In the genomic region with DNA sequence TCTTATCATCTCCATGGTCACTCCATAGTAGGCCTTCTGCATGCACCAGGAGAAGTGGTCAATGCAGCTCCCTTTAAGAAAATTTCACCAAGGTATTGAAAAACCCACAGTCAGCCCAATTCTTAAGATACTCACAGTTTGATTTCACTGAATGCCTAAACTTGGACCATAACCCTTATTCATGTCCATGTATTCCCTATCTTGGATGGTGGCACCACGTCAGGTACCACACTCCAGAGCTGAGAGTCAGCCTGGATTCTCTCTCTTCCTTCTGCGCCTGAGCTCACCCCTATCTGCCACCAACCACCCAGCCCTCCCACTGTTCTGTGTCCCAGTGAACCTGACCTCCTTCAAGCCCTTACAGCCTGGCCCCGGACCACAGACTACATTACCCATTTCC, we compare ENCODE assay signal across 34 cellular contexts.
DNase-seq lines count a peak whose midpoint lies in the region; ATAC-seq, FAIRE-seq and TF ChIP-seq lines count a peak whose summit lies in the region.
"Had no signal": no experiment of that assay in that cellular context is flagged by ENCODE, and none has a peak within 500 bp of the region (broad histone marks: within the 10 kb centered on the region; RNA-seq: fewer than 3 reads in every experiment).

No MANE protein-coding gene starts in this region.

- no peak overlapping the region for H3K27ac ChIP-seq in K562 (ENCODE audit: extremely low read depth, low read depth, low read length)
- H3K27ac ChIP-seq in mesenchymal stem cell (ENCODE audit: low read length, poor library complexity, severe bottlenecking): no peak overlapping the region
- H3K27ac ChIP-seq: 22Rv1; A549; BLaER1; BLaER1 treated with 17β-estradiol and CSF1 and Interleukin-3, amounts not matched to agents 10 nM and 100 nM; C4-2B had no signal

- intact Hi-C loops in K562 (cut with micrococcal nuclease): no loop called here

- 30% methylated on average over 3 of the region's 3 CpGs for WGBS in K562 (ENCODE audit: insufficient coverage, low coverage, missing lambda C conversion rate)
- WGBS in mesenchymal stem cell: 97% methylated on average over 3 of the region's 3 CpGs

- H3K14ac ChIP-seq in mesenchymal stem cell (ENCODE audit: low read length in 2 of 2): no peak overlapping the region

- no peaks in the 10 kb centered on the region for H3K79me1 ChIP-seq in mesenchymal stem cell (replicated peaks; ENCODE audit: low read length, poor library complexity, severe bottlenecking)

- no peak overlapping the region for H4K91ac ChIP-seq in mesenchymal stem cell (ENCODE audit: low read length)

- H3K4me2 ChIP-seq in K562 (ENCODE audit: insufficient read depth, low read length) (no peak overlapping the region), mesenchymal stem cell (ENCODE audit: low read length, poor library complexity, severe bottlenecking) (no peak overlapping the region)
- H3K4me2 ChIP-seq: A549; BLaER1; BLaER1 treated with 17β-estradiol and CSF1 and Interleukin-3, amounts not matched to agents 10 nM and 100 nM had no signal

- no peak overlapping the region for H3K4ac ChIP-seq in mesenchymal stem cell (ENCODE audit: low read depth in 1 of 2, low read length in 2 of 2)

- FAIRE-seq in K562 (lab: Jason Lieb, UNC): no peak
- FAIRE-seq: A204.1, A549, D721Med had no signal

- in situ Hi-C loops in K562 (cut with MboI): no loop called here

- H3K4me1 Mint-ChIP-seq in nephron: peaks cover 5% of the 10 kb centered on the region
- H3K4me1 Mint-ChIP-seq: B cell; CD14-positive monocyte; CD4-positive, CD25-positive, alpha-beta regulatory T cell; CD8-positive, alpha-beta memory T cell had no signal

- H2BK120ac ChIP-seq in mesenchymal stem cell (ENCODE audit: low read depth, low read length): no peak overlapping the region

- H3K79me2 ChIP-seq in K562 (ENCODE audit: control insufficient read depth, insufficient read depth, low read length): no peaks in the 10 kb centered on the region

- H3K4me1 ChIP-seq in K562 (replicated peaks in 1 of 2; ENCODE audit: control insufficient read depth in 2 of 2, insufficient read depth in 2 of 2, low read length in 2 of 2): no peaks in the 10 kb centered on the region
- H3K4me1 ChIP-seq in mesenchymal stem cell (ENCODE audit: control insufficient read depth, insufficient read depth, low read depth, low read length): peaks cover 2% of the 10 kb centered on the region
- H3K4me1 ChIP-seq: BE2C; BLaER1; BLaER1 treated with 17β-estradiol and CSF1 and Interleukin-3, amounts not matched to agents 10 nM and 100 nM had no signal

- no TSS peak for BruUV-seq in K562 (replicated peaks; lab: Mats Ljungman, UMichigan)

- H3K23ac ChIP-seq in mesenchymal stem cell (ENCODE audit: low read length in 2 of 2): no peak overlapping the region

- TF ChIP-seq EP300 in K562 (IDR thresholded peaks at IDR 0.05; ENCODE audit: low read length): no peak

- H2AFZ ChIP-seq in K562 (ENCODE audit: low read depth, low read length) (0 out of 2 replicates have a peak overlapping the region, but pooled peaks have one; percentile 2), mesenchymal stem cell (ENCODE audit: low read depth, low read length) (no peak overlapping the region)

- H3K27ac Mint-ChIP-seq in nephron: peak overlapping the region in 2 of 3 experiments; percentile 45 to 88
- H3K27ac Mint-ChIP-seq: B cell; CD14-positive monocyte; CD4-positive, alpha-beta memory T cell; CD4-positive, alpha-beta T cell; CD4-positive, CD25-positive, alpha-beta regulatory T cell; CD8-positive, alpha-beta memory T cell; CD8-positive, alpha-beta T cell had no signal

- DNase-seq in K562 (ENCODE audit: extremely low read depth in 1 of 4, low spot score in 3 of 4): no peak
- DNase-seq in mesenchymal stem cell: no peak
- no peak for DNase-seq in glomerular visceral epithelial cell (ENCODE audit: extremely low spot score)
- no peak for DNase-seq in DMS153 (lab: John Stamatoyannopoulos, UW)
- DNase-seq: 8988T; ACHN; AML-193; BE2C; C1 segment of cervical spinal cord; Caco-2; Calu3; CD4-positive, alpha-beta memory T cell; CD4-positive, alpha-beta T cell; CD4-positive, CD25-positive, alpha-beta regulatory T cell; CD8-positive, alpha-beta memory T cell; CD8-positive, alpha-beta T cell; COR-L47; DMS 273 treated with DMSO at 0.1 percent for 48 hours; DMS53; DMS79; DMS79 treated with DMSO at 0.1 percent for 48 hours; DND-41; EL had no signal

- H3K27me3 ChIP-seq in K562 (ENCODE audit: control insufficient read depth in 2 of 2, insufficient read depth in 2 of 2, low read length in 2 of 2): no peaks in the 10 kb centered on the region
- no peaks in the 10 kb centered on the region for H3K27me3 ChIP-seq in mesenchymal stem cell (ENCODE audit: control insufficient read depth in 1 of 2, insufficient read depth in 1 of 2, low read length in 2 of 2)
- H3K27me3 ChIP-seq: BE2C; BLaER1; BLaER1 treated with 17β-estradiol and CSF1 and Interleukin-3, amounts not matched to agents 10 nM and 100 nM had no signal

- TF ChIP-seq RAD21 in K562 (CRISPR knock-in tag; conservative IDR thresholded peaks at IDR 0.05 in 1 of 2, IDR thresholded peaks at IDR 0.05 in 1 of 2): no peak

- peak; percentile 54; the same call in 2 of the 3 replicates for ATAC-seq in K562
- no peak for ATAC-seq in GM18873 (IDR thresholded peaks at IDR 0.05; ENCODE audit: low FRiP score, unreplicated experiment)
- ATAC-seq: A549; CD8-positive, alpha-beta T cell had no signal

- no peaks in the 10 kb centered on the region for H3K9me1 ChIP-seq in K562 (ENCODE audit: control insufficient read depth, insufficient read depth, low read length)

- H2AK5ac ChIP-seq in mesenchymal stem cell (ENCODE audit: low read length, severe bottlenecking): peak overlapping the region; percentile 92

- H3K9me3 ChIP-seq in K562 (replicated peaks; ENCODE audit: control insufficient read depth, insufficient read depth, low read depth, low read length) (no peaks in the 10 kb centered on the region), mesenchymal stem cell (ENCODE audit: control insufficient read depth, low read length) (peaks cover 6% of the 10 kb centered on the region)
- H3K9me3 ChIP-seq: A549; BE2C; BLaER1; BLaER1 treated with 17β-estradiol and CSF1 and Interleukin-3, amounts not matched to agents 10 nM and 100 nM; Caco-2 had no signal

- H3K4me3 Mint-ChIP-seq in nephron: no peak overlapping the region
- H3K4me3 Mint-ChIP-seq: B cell; CD14-positive monocyte; CD4-positive, alpha-beta memory T cell; CD4-positive, alpha-beta T cell; CD4-positive, CD25-positive, alpha-beta regulatory T cell; CD8-positive, alpha-beta memory T cell; CD8-positive, alpha-beta T cell had no signal

- TF ChIP-seq POLR2A in K562 (conservative IDR thresholded peaks at IDR 0.05): no peak

- H4K20me1 ChIP-seq in K562 (replicated peaks; ENCODE audit: control insufficient read depth, insufficient read depth, low read length): no peaks in the 10 kb centered on the region
- H4K20me1 ChIP-seq: BLaER1; BLaER1 treated with 17β-estradiol and CSF1 and Interleukin-3, amounts not matched to agents 10 nM and 100 nM had no signal

- no peaks in the 10 kb centered on the region for H3K27me3 Mint-ChIP-seq in nephron (ENCODE audit: low read depth)
- H3K27me3 Mint-ChIP-seq: B cell; CD4-positive, CD25-positive, alpha-beta regulatory T cell had no signal

- H2BK12ac ChIP-seq in mesenchymal stem cell (ENCODE audit: low read length in 2 of 2): peak overlapping the region in 1 of 2 experiments; percentile 23

- no peak overlapping the region for H2BK5ac ChIP-seq in mesenchymal stem cell (ENCODE audit: low read depth, low read length, poor library complexity, severe bottlenecking)

- POLR2A ChIA-PET in K562 (lab: Yijun Ruan, JAX): interaction anchor here (1.2 kb wide), 1 partner anchor 11 kb away, joined by 3 read pairs; no protein-coding TSS in a partner anchor

- H3K9me3 Mint-ChIP-seq in nephron: peaks cover 4% of the 10 kb centered on the region
- H3K9me3 Mint-ChIP-seq: CD8-positive, alpha-beta T cell had no signal

- H2BK15ac ChIP-seq in mesenchymal stem cell (ENCODE audit: low read depth, poor library complexity, severe bottlenecking): no peak overlapping the region

- H3K36me3 ChIP-seq in K562 (ENCODE audit: control insufficient read depth, insufficient read depth, low read length): no peaks in the 10 kb centered on the region
- no peaks in the 10 kb centered on the region for H3K36me3 ChIP-seq in mesenchymal stem cell (ENCODE audit: control insufficient read depth in 1 of 2, insufficient read depth in 2 of 2, low read depth in 1 of 2, low read length in 2 of 2)
- H3K36me3 ChIP-seq: BE2C; BLaER1; BLaER1 treated with 17β-estradiol and CSF1 and Interleukin-3, amounts not matched to agents 10 nM and 100 nM had no signal

- no peak overlapping the region for H3K18ac ChIP-seq in mesenchymal stem cell (ENCODE audit: low read depth in 1 of 2, low read length in 2 of 2)

- no peak overlapping the region for H4K8ac ChIP-seq in mesenchymal stem cell (ENCODE audit: low read length)

- peaks cover 25% of the 10 kb centered on the region for H3K36me3 Mint-ChIP-seq in nephron (ENCODE audit: low read depth)
- H3K36me3 Mint-ChIP-seq: CD14-positive monocyte; CD4-positive, alpha-beta memory T cell; CD4-positive, CD25-positive, alpha-beta regulatory T cell; CD8-positive, alpha-beta memory T cell; CD8-positive, alpha-beta T cell had no signal

- H3K4me3 ChIP-seq in K562: no peak overlapping the region
- no peak overlapping the region for H3K4me3 ChIP-seq in mesenchymal stem cell (ENCODE audit: insufficient read depth in 1 of 2, low read depth in 1 of 2, low read length in 2 of 2)
- H3K4me3 ChIP-seq: A549; BLaER1; BLaER1 treated with 17β-estradiol and CSF1 and Interleukin-3, amounts not matched to agents 10 nM and 100 nM had no signal

- no peak overlapping the region for H3K9ac ChIP-seq in K562 (ENCODE audit: insufficient read depth in 1 of 2, low read depth in 2 of 2, low read length in 2 of 2)
- no peak overlapping the region for H3K9ac ChIP-seq in mesenchymal stem cell (ENCODE audit: low read length)
- H3K9ac ChIP-seq: BLaER1; BLaER1 treated with 17β-estradiol and CSF1 and Interleukin-3, amounts not matched to agents 10 nM and 100 nM had no signal

- CTCF ChIA-PET in K562 (lab: Yijun Ruan, JAX; ENCODE audit: low intra/inter-chr PET ratio): no interaction called here

- TF ChIP-seq CTCF in K562 (IDR thresholded peaks at IDR 0.05 in 2 of 3, conservative IDR thresholded peaks at IDR 0.05 in 1 of 3; ENCODE audit: insufficient read depth in 2 of 3, low read depth in 1 of 3, low read length in 3 of 3) (no peak), nephron (IDR thresholded peaks at IDR 0.05; ENCODE audit: unreplicated experiment in 3 of 3) (no peak)

TF ChIP-seq in K562, 482 proteins besides CTCF, POLR2A, EP300 and RAD21:
- TF ChIP-seq ZNF175 (CRISPR knock-in tag; IDR thresholded peaks at IDR 0.05; ENCODE audit: low read depth): peak; percentile 91
- no peak for TF ChIP-seq MCM7 (IDR thresholded peaks at IDR 0.05)
